8 cellular contexts compared by ENCODE assay signal in the genomic region with DNA sequence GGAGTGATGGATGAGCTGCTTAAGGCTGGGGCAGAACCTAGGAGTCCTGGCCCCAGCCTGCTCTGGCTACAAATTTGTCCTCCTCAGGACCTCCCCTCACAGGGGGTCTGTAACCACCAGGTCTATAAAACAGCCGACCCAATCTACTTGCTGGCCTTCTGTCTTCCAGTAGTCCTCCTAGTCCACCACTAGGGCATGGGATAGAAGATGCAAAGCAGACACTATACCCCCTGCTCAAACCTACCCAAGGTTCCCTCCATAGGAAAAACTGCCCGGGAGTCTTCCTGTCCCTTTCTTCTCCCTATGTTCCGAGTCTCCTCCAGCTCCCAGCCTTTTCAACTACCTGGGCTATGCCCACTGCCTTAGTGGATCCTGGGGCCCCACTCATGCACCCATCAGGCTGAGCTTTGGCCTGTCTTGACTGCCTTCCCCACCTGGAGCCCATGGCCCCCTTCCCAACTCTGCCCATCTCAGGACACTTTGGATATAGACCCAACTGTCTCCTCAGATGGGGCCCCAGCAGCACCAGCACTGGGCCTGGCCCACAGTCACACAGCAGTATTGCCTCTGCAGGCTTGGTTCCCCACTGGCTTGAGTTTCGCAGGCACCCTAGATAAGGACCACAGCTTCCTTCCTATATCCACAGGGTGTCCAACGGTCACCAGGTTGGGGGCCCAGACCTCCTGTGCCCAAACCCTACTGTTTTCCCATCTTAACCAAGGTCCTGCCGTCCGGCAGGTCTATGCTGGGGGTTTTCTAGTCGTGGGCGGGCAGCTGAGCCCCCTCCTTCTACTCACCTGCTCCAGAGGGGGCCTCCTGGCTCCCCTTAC. TPM values are rescaled to one million over a fixed set of nuclear protein-coding genes. Genes with fewer than 3 reads are reported as not detected.
A peak's percentile ranks its signal among the peaks of the same experiment; 100 is the strongest.
DNase-seq lines count a peak whose midpoint lies in the region; ATAC-seq and TF ChIP-seq lines count a peak whose summit lies in the region.

No MANE protein-coding gene starts in this region.

- peaks cover 0 to 14% (median 0%) of the 10 kb centered on the region in 11 experiments; a peak in 5 of 22 replicates for H4K20me1 ChIP-seq in BLaER1 treated with 17β-estradiol and CSF1 and Interleukin-3, amounts not matched to agents 10 nM and 100 nM

- no peaks in the 10 kb centered on the region for H3K27me3 Mint-ChIP-seq in naive B cell

- DNase-seq in cardiac fibroblast (ENCODE audit: low read depth in 2 of 2), result no peak
- DNase-seq in naive B cell, result no peak
- no peak for DNase-seq in NCI-H82 treated with DMSO at 0.1 percent for 48 hours (lab: John Stamatoyannopoulos, UW; ENCODE audit: unreplicated experiment)
- no peak for DNase-seq in NCI-H2171 treated with DMSO at 0.1 percent for 48 hours (lab: John Stamatoyannopoulos, UW)

- H3K27me3 ChIP-seq in BLaER1 treated with 17β-estradiol and CSF1 and Interleukin-3, amounts not matched to agents 10 nM and 100 nM, result no peaks in the 10 kb centered on the region

- H3K4me1 ChIP-seq in BLaER1 treated with 17β-estradiol and CSF1 and Interleukin-3, amounts not matched to agents 10 nM and 100 nM, result peaks cover 27 to 44% (median 31%) of the 10 kb centered on the region in 10 experiments

- peaks cover 19 to 33% (median 27%) of the 10 kb centered on the region in 3 donors for H3K4me1 Mint-ChIP-seq in naive B cell

- H3K27ac Mint-ChIP-seq in naive B cell, result peak overlapping the region in 5 of 6 donors; percentile 94 to 99 (median 99)

- H3K4me2 ChIP-seq in BLaER1 treated with 17β-estradiol and CSF1 and Interleukin-3, amounts not matched to agents 10 nM and 100 nM, result peak overlapping the region; percentile 82 to 99 (median 98)

- H3K36me3 ChIP-seq in BLaER1 treated with 17β-estradiol and CSF1 and Interleukin-3, amounts not matched to agents 10 nM and 100 nM, result peaks cover 0 to 10% (median 0%) of the 10 kb centered on the region in 11 experiments; a peak in 2 of 22 replicates
- no peaks in the 10 kb centered on the region for H3K36me3 ChIP-seq in KOPT-K1 (ENCODE audit: insufficient read depth, low read length)

- H3K9me3 Mint-ChIP-seq in naive B cell, result no peaks in the 10 kb centered on the region

- peak overlapping the region; percentile 84 to 99 (median 98) for H3K4me3 Mint-ChIP-seq in naive B cell

- H3K9me3 ChIP-seq in BLaER1 treated with 17β-estradiol and CSF1 and Interleukin-3, amounts not matched to agents 10 nM and 100 nM (replicated peaks in 1 of 11), result no peaks in the 10 kb centered on the region
- H3K9me3 ChIP-seq in KOPT-K1 (ENCODE audit: insufficient read depth, low read length, poor library complexity, severe bottlenecking), result no peaks in the 10 kb centered on the region

- peak; percentile 31 for TF ChIP-seq CTCF in cardiac fibroblast (IDR thresholded peaks at IDR 0.05; ENCODE audit: low read depth, low read length)

- H3K36me3 Mint-ChIP-seq in naive B cell, result no peaks in the 10 kb centered on the region

- H3K27ac ChIP-seq in BLaER1 treated with 17β-estradiol and CSF1 and Interleukin-3, amounts not matched to agents 10 nM and 100 nM, result peak overlapping the region; percentile 42 to 86 (median 77); a peak in 21 of 22 replicates
- H3K27ac ChIP-seq in KOPT-K1 (ENCODE audit: low read depth, low read length, poor library complexity, severe bottlenecking), result peak overlapping the region; percentile 79

- ATAC-seq in naive B cell (ENCODE audit: low read depth in 2 of 2), result no peak
- no peak for ATAC-seq in HG03378 (IDR thresholded peaks at IDR 0.05; ENCODE audit: unreplicated experiment)
- no peak for ATAC-seq in GM21786 (IDR thresholded peaks at IDR 0.05; ENCODE audit: unreplicated experiment)

- peak overlapping the region; percentile 75 to 87 (median 81) for H3K9ac ChIP-seq in BLaER1 treated with 17β-estradiol and CSF1 and Interleukin-3, amounts not matched to agents 10 nM and 100 nM

- peak overlapping the region; percentile 66 to 84 (median 74) for H3K4me3 ChIP-seq in BLaER1 treated with 17β-estradiol and CSF1 and Interleukin-3, amounts not matched to agents 10 nM and 100 nM
- H3K4me3 ChIP-seq in cardiac fibroblast (replicated peaks in 1 of 2; ENCODE audit: low read depth in 2 of 2, low read length in 2 of 2), result peak overlapping the region; percentile 65 to 88

RNA-seq across cellular contexts. Expression of a gene that starts 1.1 kb away (rescaled TPM):
- 1 to 10 TPM in 4 of 6 donors, under 1 TPM in 1, not detected in 1; 0.93 to 2.8 (median 1.6) TPM for polyA plus RNA-seq in naive B cell (ENCODE audit: low read depth in 6 of 6)

RNA-seq across cellular contexts. Expression of a gene that starts 1.1 kb away (rescaled TPM):
- 10 to 100 TPM in 5 of 6 donors, 1 to 10 TPM in 1; 9.0 to 15.5 (median 11.6) TPM for polyA plus RNA-seq in naive B cell (ENCODE audit: low read depth in 6 of 6)

RNA-seq across cellular contexts. Expression of a gene that starts 5.3 kb away (rescaled TPM):
- under 1 TPM in 3 of 6 donors, not detected in 3; 0.12 to 0.32 (median 0.15) TPM for polyA plus RNA-seq in naive B cell (ENCODE audit: low read depth in 6 of 6)

RNA-seq across cellular contexts. Expression of a gene that starts 5.9 kb away (rescaled TPM):
- 10 to 100 TPM; 42.7 to 68.3 (median 55.7) TPM for polyA plus RNA-seq in naive B cell (ENCODE audit: low read depth in 6 of 6)

RNA-seq across cellular contexts. Expression of a gene that starts 19.2 kb away (rescaled TPM):
- under 1 TPM in 1 of 6 donors, not detected in 5; 0.19 TPM for polyA plus RNA-seq in naive B cell (ENCODE audit: low read depth in 6 of 6)
